ENCODE assay signal across 17 cellular contexts in genomic region chr7:57417736-57418135, GRCh38. TPM values are rescaled to one million over a fixed set of nuclear protein-coding genes. Genes with fewer than 3 reads are reported as not detected.
A peak's percentile ranks its signal among the peaks of the same experiment; 100 is the strongest.
DNase-seq lines count a peak whose midpoint lies in the region; ATAC-seq, FAIRE-seq and TF ChIP-seq lines count a peak whose summit lies in the region.
"Had no signal": no experiment of that assay in that cellular context is flagged by ENCODE, and none has a peak within 500 bp of the region (broad histone marks: within the 10 kb centered on the region; RNA-seq: fewer than 3 reads in every experiment).

No MANE protein-coding gene starts in this region.

- POLR2A ChIA-PET in HepG2 (lab: Yijun Ruan, JAX) (no interaction called here), GM12878 (lab: Charles Lee) (no interaction called here)

- RAD21 ChIA-PET in GM12878 (lab: Charles Lee; ENCODE audit: unreplicated experiment): no interaction called here

- H4K20me1 ChIP-seq in HepG2 (ENCODE audit: insufficient read depth, low read length) (no peaks in the 10 kb centered on the region), GM12878 (ENCODE audit: control insufficient read depth, insufficient read depth) (no peaks in the 10 kb centered on the region)
- H4K20me1 ChIP-seq: BLaER1 treated with 17β-estradiol and CSF1 and Interleukin-3, amounts not matched to agents 10 nM and 100 nM had no signal

- SMC1A ChIA-PET in GM12878 (lab: Charles Lee; ENCODE audit: uncharacterized antibody, unreplicated experiment): no interaction called here

- H3K27ac ChIP-seq in liver (ENCODE audit: low read depth in 1 of 2, low read length in 2 of 2): no peak overlapping the region
- H3K27ac ChIP-seq in HepG2 (ENCODE audit: extremely low read length, insufficient read depth, low read length): no peak overlapping the region
- no peak overlapping the region for H3K27ac ChIP-seq in GM12878 (ENCODE audit: control insufficient read depth, insufficient read depth)
- no peak overlapping the region for H3K27ac ChIP-seq in lung (ENCODE audit: low read depth in 1 of 2, low read length in 1 of 2)
- no peak overlapping the region for H3K27ac ChIP-seq in vagina
- H3K27ac ChIP-seq: BLaER1 treated with 17β-estradiol and CSF1 and Interleukin-3, amounts not matched to agents 10 nM and 100 nM had no signal

- H3K9ac ChIP-seq in liver (ENCODE audit: low read depth in 1 of 2, low read length in 2 of 2) (no peak overlapping the region), HepG2 (ENCODE audit: insufficient read depth, low read depth, low read length) (no peak overlapping the region), GM12878 (ENCODE audit: control insufficient read depth, insufficient read depth, low read length) (no peak overlapping the region)
- H3K9ac ChIP-seq: BLaER1 treated with 17β-estradiol and CSF1 and Interleukin-3, amounts not matched to agents 10 nM and 100 nM had no signal

- peaks cover 0 to 7% (median 0%) of the 10 kb centered on the region in 4 donors for H3K9me3 ChIP-seq in liver (ENCODE audit: control insufficient read depth in 4 of 4, low read length in 3 of 4)
- H3K9me3 ChIP-seq in HepG2 (ENCODE audit: low read length): peaks cover 77% of the 10 kb centered on the region
- H3K9me3 ChIP-seq in GM12878 (replicated peaks; ENCODE audit: control insufficient read depth, insufficient read depth, low read length): no peaks in the 10 kb centered on the region; the same call in 2 of the 3 replicates
- H3K9me3 ChIP-seq in lung (ENCODE audit: control insufficient read depth in 2 of 2, insufficient read depth in 1 of 2, low read length in 1 of 2): peaks cover 0 to 6% of the 10 kb centered on the region in 2 donors
- no peaks in the 10 kb centered on the region for H3K9me3 ChIP-seq in vagina

- WGBS in liver: 52% methylated on average over 3 of the region's 3 CpGs
- 0% methylated on average over 1 of the region's 3 CpGs for WGBS in HepG2 (ENCODE audit: low lambda C conversion rate)
- 0% methylated on average over 3 of the region's 3 CpGs for WGBS in GM12878 (ENCODE audit: insufficient coverage, insufficient replicate concordance, low lambda C conversion rate, missing lambda C conversion rate)
- WGBS in lung, 2 donors: 38% methylated on average over 3 of the region's 3 CpGs; no CpG with 5 or more reads in 1 of the 2 donors

- no peak overlapping the region for H3K4me2 ChIP-seq in HepG2 (ENCODE audit: low read depth, low read length)
- H3K4me2 ChIP-seq in GM12878 (ENCODE audit: control insufficient read depth, insufficient read depth): no peak overlapping the region
- H3K4me2 ChIP-seq: BLaER1 treated with 17β-estradiol and CSF1 and Interleukin-3, amounts not matched to agents 10 nM and 100 nM had no signal

- no peak for TF ChIP-seq CTCF in liver (IDR thresholded peaks at IDR 0.05; ENCODE audit: low read depth, low read length, missing input control)
- TF ChIP-seq CTCF in HepG2 (CRISPR knock-in tag; IDR thresholded peaks at IDR 0.05): no peak
- no peak for TF ChIP-seq CTCF in GM12878 (IDR thresholded peaks at IDR 0.05 in 2 of 3, conservative IDR thresholded peaks at IDR 0.05 in 1 of 3; ENCODE audit: control insufficient read depth in 2 of 3, extremely low read depth in 1 of 3, insufficient read depth in 1 of 3, low read depth in 3 of 3, low read length in 3 of 3)
- TF ChIP-seq CTCF in lung (IDR thresholded peaks at IDR 0.05; ENCODE audit: control extremely low read depth, extremely low read depth): no peak
- no peak for TF ChIP-seq CTCF in vagina (IDR thresholded peaks at IDR 0.05)

- TF ChIP-seq POLR2A in HepG2 (IDR thresholded peaks at IDR 0.05; ENCODE audit: insufficient read depth in 1 of 2, low read depth in 2 of 2, low read length in 2 of 2): no peak
- no peak for TF ChIP-seq POLR2A in GM12878 (IDR thresholded peaks at IDR 0.05; ENCODE audit: low read depth, low read length)
- TF ChIP-seq POLR2A in vagina (IDR thresholded peaks at IDR 0.05): no peak

- CTCF ChIA-PET in HepG2 (lab: Yijun Ruan, JAX; ENCODE audit: low intra/inter-chr PET ratio, low total read pairs) (no interaction called here), GM12878 (lab: Yijun Ruan, JAX) (no interaction called here)

- ATAC-seq in HepG2 (no peak), GM12878 (no peak), lung (ENCODE audit: insufficient read depth, low FRiP score) (no peak)

- H3K27me3 ChIP-seq in liver (ENCODE audit: control insufficient read depth in 4 of 4, insufficient read depth in 4 of 4, low read length in 3 of 4) (no peaks in the 10 kb centered on the region), HepG2 (ENCODE audit: control insufficient read depth in 1 of 2, insufficient read depth in 2 of 2, low read length in 2 of 2) (no peaks in the 10 kb centered on the region), GM12878 (replicated peaks in 1 of 2; ENCODE audit: control insufficient read depth in 2 of 2, insufficient read depth in 2 of 2, low read length in 1 of 2) (no peaks in the 10 kb centered on the region), lung (ENCODE audit: control insufficient read depth, insufficient read depth) (no peaks in the 10 kb centered on the region), vagina (no peaks in the 10 kb centered on the region)
- H3K27me3 ChIP-seq: BLaER1 treated with 17β-estradiol and CSF1 and Interleukin-3, amounts not matched to agents 10 nM and 100 nM had no signal

- H3K36me3 ChIP-seq in liver (ENCODE audit: control insufficient read depth in 4 of 4, insufficient read depth in 3 of 4, low read depth in 1 of 4, low read length in 3 of 4) (peaks cover 0 to 2% (median 0%) of the 10 kb centered on the region in 4 donors), HepG2 (replicated peaks in 1 of 2; ENCODE audit: control insufficient read depth in 1 of 2, insufficient read depth in 2 of 2, low read length in 2 of 2) (no peaks in the 10 kb centered on the region), GM12878 (ENCODE audit: control insufficient read depth in 2 of 2, insufficient read depth in 2 of 2, low read length in 1 of 2) (no peaks in the 10 kb centered on the region), lung (ENCODE audit: control insufficient read depth in 2 of 2, insufficient read depth in 2 of 2, low read length in 2 of 2) (no peaks in the 10 kb centered on the region), vagina (no peaks in the 10 kb centered on the region)
- H3K36me3 ChIP-seq: BLaER1 treated with 17β-estradiol and CSF1 and Interleukin-3, amounts not matched to agents 10 nM and 100 nM had no signal

- H3K79me2 ChIP-seq in HepG2 (ENCODE audit: insufficient read depth, low read length) (no peaks in the 10 kb centered on the region), GM12878 (ENCODE audit: control insufficient read depth, insufficient read depth, low read length) (no peaks in the 10 kb centered on the region)

- DNase-seq in HepG2 (ENCODE audit: low spot score): no peak
- DNase-seq in GM12878 (ENCODE audit: low read depth, low spot score): no peak
- DNase-seq in lung (ENCODE audit: low spot score): peak; percentile 15
- DNase-seq in vagina (ENCODE audit: extremely low spot score in 2 of 2): peak; percentile 62 to 72
- DNase-seq in T-helper 9 cell: no peak
- no peak for DNase-seq in activated CD8-positive, alpha-beta memory T cell treated with anti-CD3 and anti-CD28 coated beads for 24 hours
- DNase-seq: 8988T; Calu3; CD4-positive, alpha-beta T cell; DMS 273 treated with DMSO at 0.1 percent for 48 hours; GOT3; H9 had no signal

- TF ChIP-seq EP300 in HepG2 (IDR thresholded peaks at IDR 0.05; ENCODE audit: low read depth in 2 of 2, low read length in 2 of 2) (no peak), HepG2 (CRISPR knock-in tag; IDR thresholded peaks at IDR 0.05; ENCODE audit: borderline replicate concordance) (no peak), GM12878 (IDR thresholded peaks at IDR 0.05; ENCODE audit: borderline replicate concordance in 1 of 2, control insufficient read depth in 1 of 2, low read depth in 2 of 2, low read length in 2 of 2) (no peak)

- BruUV-seq in HepG2 (replicated peaks; lab: Mats Ljungman, UMichigan): no TSS peak
- no TSS peak for BruUV-seq in GM12878 (replicated peaks; lab: Mats Ljungman, UMichigan)

- in situ Hi-C loops in HepG2 (cut with HindIII; ENCODE audit: extremely low pct_ligation_motif_present, low pct_unique_long_range_greater_than_20kb): no loop called here
- in situ Hi-C loops in GM12878 (cut with MboI): no loop called here

- H3K4me3 ChIP-seq in liver (ENCODE audit: low read depth in 1 of 3, low read length in 3 of 3) (no peak overlapping the region), HepG2 (replicated peaks in 1 of 3; ENCODE audit: insufficient read depth in 1 of 3, low read depth in 2 of 3, low read length in 3 of 3) (no peak overlapping the region), GM12878 (no peak overlapping the region), lung (no peak overlapping the region), vagina (no peak overlapping the region)
- H3K4me3 ChIP-seq: BLaER1 treated with 17β-estradiol and CSF1 and Interleukin-3, amounts not matched to agents 10 nM and 100 nM had no signal

- no peak for TF ChIP-seq RAD21 in liver (IDR thresholded peaks at IDR 0.05)
- no peak for TF ChIP-seq RAD21 in HepG2 (CRISPR knock-in tag; IDR thresholded peaks at IDR 0.05)
- no peak for TF ChIP-seq RAD21 in GM12878 (IDR thresholded peaks at IDR 0.05; ENCODE audit: insufficient read depth, low read depth, low read length)

- intact Hi-C loops in HepG2 (cut with micrococcal nuclease; ENCODE audit: unreplicated experiment): no loop called here
- intact Hi-C loops in GM12878 (cut with micrococcal nuclease; ENCODE audit: unreplicated experiment): no loop called here
- intact Hi-C loops in vagina (cut with DNase I): no loop called here

- FAIRE-seq in HepG2 (lab: Jason Lieb, UNC) (no peak), GM12878 (lab: Jason Lieb, UNC) (no peak)
- FAIRE-seq: GM12891 had no signal

- no peaks in the 10 kb centered on the region for H3K4me1 ChIP-seq in liver (ENCODE audit: control insufficient read depth in 4 of 4, insufficient read depth in 4 of 4, low read length in 3 of 4)
- no peaks in the 10 kb centered on the region for H3K4me1 ChIP-seq in HepG2 (ENCODE audit: insufficient read depth, low read length)
- no peaks in the 10 kb centered on the region for H3K4me1 ChIP-seq in GM12878 (ENCODE audit: control insufficient read depth, insufficient read depth, low read length)
- H3K4me1 ChIP-seq in lung (ENCODE audit: control insufficient read depth in 2 of 2, insufficient read depth in 2 of 2, low read length in 2 of 2): no peaks in the 10 kb centered on the region
- no peaks in the 10 kb centered on the region for H3K4me1 ChIP-seq in vagina

- H2AFZ ChIP-seq in HepG2 (ENCODE audit: low read length) (no peak overlapping the region), GM12878 (ENCODE audit: control insufficient read depth, low read depth, low read length) (no peak overlapping the region)

RNA-seq across cellular contexts. Expression of gene ZNF716, which starts 32.2 kb away (rescaled TPM):
- total RNA-seq in liver (not detected), HepG2 (2016; rRNA removed; fragmentation: Illumina TruSeq; extraction: Trizol) (not detected in 2 replicates), GM12878 (2014; rRNA removed) (not detected in 2 replicates), GM12878 (2014; rRNA removed; fragmentation: Illumina TruSeq; extraction: Trizol) (not detected in 2 replicates), GM12878 (2021) (not detected in 2 replicates), lung (not detected), vagina (not detected)
- polyA plus RNA-seq in liver (not detected), HepG2 (2011; rRNA removed) (not detected in 2 replicates), GM12878 (2011; rRNA removed) (not detected in 2 replicates), GM12878 (2014; fragmentation: Illumina TruSeq; extraction: Trizol) (not detected in 2 replicates), GM12878 (2014; fragmentation: Nextera tagmentation; extraction: Ambion mirVana) (not detected), GM12878 (2014; rRNA removed) (not detected in 2 replicates), GM12878 (2016; fragmentation: Nextera tagmentation; extraction: Ambion mirVana) (not detected), lung (not detected)
- total RNA-seq in HepG2 (2016; cell fraction: cytosol; rRNA removed; fragmentation: Illumina TruSeq; extraction: Trizol; ENCODE audit: low read depth): not detected in 2 replicates
- not detected in 2 replicates for total RNA-seq in HepG2 (2016; cell fraction: insoluble cytoplasmic fraction; rRNA removed; fragmentation: Illumina TruSeq; extraction: Trizol)
- total RNA-seq in HepG2 (2016; cell fraction: membrane; rRNA removed; fragmentation: Illumina TruSeq; extraction: Trizol): not detected in 2 replicates
- total RNA-seq in HepG2 (2016; cell fraction: nucleus; rRNA removed; fragmentation: Illumina TruSeq; extraction: Trizol): not detected in 2 replicates
- not detected in 2 replicates for polyA plus RNA-seq in HepG2 (2011; cell fraction: cytosol; rRNA removed)
- polyA plus RNA-seq in HepG2 (2011; cell fraction: nucleus; rRNA removed): not detected in 2 replicates
- polyA plus RNA-seq in HepG2 (2012): not detected in 2 replicates
- not detected in 2 replicates for polyA plus RNA-seq in HepG2 (2016; cell fraction: cytosol; fragmentation: Illumina TruSeq; extraction: Trizol; ENCODE audit: low read depth)
- not detected in 2 replicates for polyA plus RNA-seq in HepG2 (2016; cell fraction: insoluble cytoplasmic fraction; fragmentation: Illumina TruSeq; extraction: Trizol; ENCODE audit: low read depth)
- not detected in 2 replicates for polyA plus RNA-seq in HepG2 (2016; cell fraction: membrane; fragmentation: Illumina TruSeq; extraction: Trizol; ENCODE audit: low read depth)
- not detected in 2 replicates for polyA plus RNA-seq in HepG2 (2016; cell fraction: nucleus; fragmentation: Illumina TruSeq; extraction: Trizol; ENCODE audit: insufficient read depth, low read depth)
- not detected in 2 replicates for polyA minus RNA-seq in HepG2 (2011; rRNA and poly(A)+ RNA removed; ENCODE audit: low replicate concordance)
- not detected in 2 replicates for polyA minus RNA-seq in HepG2 (2011; cell fraction: cytosol; rRNA and poly(A)+ RNA removed)
- polyA minus RNA-seq in HepG2 (2011; cell fraction: nucleus; rRNA and poly(A)+ RNA removed): not detected in 2 replicates
- total RNA-seq in GM12878 (2013; cell fraction: nucleolus; rRNA removed): not detected in 2 replicates
- not detected for polyA plus RNA-seq in GM12878 (2011; ENCODE audit: low read depth)
- polyA plus RNA-seq in GM12878 (2011; cell fraction: cytosol; rRNA removed): not detected in 2 replicates
- not detected in 2 replicates for polyA plus RNA-seq in GM12878 (2011; cell fraction: nucleus; rRNA removed)
- not detected in 2 replicates for polyA plus RNA-seq in GM12878 (2012)
- polyA minus RNA-seq in GM12878 (2011; rRNA and poly(A)+ RNA removed): not detected in 2 replicates
- polyA minus RNA-seq in GM12878 (2011; cell fraction: cytosol; rRNA and poly(A)+ RNA removed): not detected in 2 replicates
- not detected in 2 replicates for polyA minus RNA-seq in GM12878 (2011; cell fraction: nucleus; rRNA and poly(A)+ RNA removed)
- total RNA-seq: Calu3; CD4-positive, alpha-beta T cell; Daoy; H9; HT1080 had no signal

Comparison
In these comparisons a context has a peak if more than half of its experiments do, and no peak if none do; other contexts are left out.
1. DNase-seq: peak in lung (single experiment) and vagina (2 of 2); none in HepG2 (single experiment), GM12878 (single experiment), T-helper 9 cell (single experiment) and activated CD8-positive, alpha-beta memory T cell treated with anti-CD3 and anti-CD28 coated beads for 24 hours (single experiment).